8 cellular contexts compared by ENCODE assay signal in genomic region chr15:43872416-43873020, GRCh38. TPM values are rescaled to one million over a fixed set of nuclear protein-coding genes. Genes with fewer than 3 reads are reported as not detected.
DNase-seq lines count a peak whose midpoint lies in the region; ATAC-seq lines count a peak whose summit lies in the region.

No MANE protein-coding gene starts in this region.

- DNase-seq in activated CD4-positive, alpha-beta T cell treated with anti-CD3 and anti-CD28 coated beads, Interleukin-2, amount 10 ng/mL, durations not matched to agents 7 days and 5 days = peak; percentile 41
- DNase-seq in activated CD4-positive, alpha-beta T cell treated with anti-CD3 and anti-CD28 coated beads, Interleukin-2, amount 50 U/mL, for 1 hour = no peak
- DNase-seq in Kasumi-1 (lab: John Stamatoyannopoulos, UW) (peak; percentile 38 to 68), UCSD-AML1 (lab: John Stamatoyannopoulos, UW; ENCODE audit: unreplicated experiment) (peak; percentile 23), globus pallidus (ENCODE audit: low spot score) (peak; percentile 86), trophoblast cell (peak; percentile 42 to 71)

- peaks cover 1% of the 10 kb centered on the region for H3K4me1 Mint-ChIP-seq in activated CD4-positive, alpha-beta T cell treated with anti-CD3 and anti-CD28 coated beads, Interleukin-2, amount 10 ng/mL, durations not matched to agents 7 days and 5 days

- no peak overlapping the region for H3K4me3 ChIP-seq in trophoblast cell (ENCODE audit: low read depth, low read length)

- H3K4me3 Mint-ChIP-seq in activated CD4-positive, alpha-beta T cell treated with anti-CD3 and anti-CD28 coated beads, Interleukin-2, amount 10 ng/mL, durations not matched to agents 7 days and 5 days = no peak overlapping the region

- no peak overlapping the region for H3K4ac ChIP-seq in trophoblast cell (ENCODE audit: low read depth, low read length)

- no peak overlapping the region for H2BK5ac ChIP-seq in trophoblast cell (ENCODE audit: low read depth, low read length, poor library complexity)

- no peak overlapping the region for H4K91ac ChIP-seq in trophoblast cell (ENCODE audit: low read depth, low read length)

- no peak overlapping the region for H2BK120ac ChIP-seq in trophoblast cell (ENCODE audit: insufficient read depth, low read length, poor library complexity)

- no peaks in the 10 kb centered on the region for H3K27me3 ChIP-seq in trophoblast cell (ENCODE audit: insufficient read depth, low read length)

- H3K4me2 ChIP-seq in trophoblast cell (ENCODE audit: low read length) = no peak overlapping the region

- H3K18ac ChIP-seq in trophoblast cell (ENCODE audit: low read length) = no peak overlapping the region

- CTCF ChIA-PET in activated CD4-positive, alpha-beta T cell treated with anti-CD3 and anti-CD28 coated beads, Interleukin-2, amount 10 ng/mL, durations not matched to agents 7 days and 5 days (lab: Charles Lee) = no interaction called here

- no peaks in the 10 kb centered on the region for H3K9me3 ChIP-seq in trophoblast cell (ENCODE audit: insufficient read depth, low read depth, low read length)

- H2AFZ ChIP-seq in trophoblast cell (ENCODE audit: insufficient read depth, low read length, poor library complexity) = no peak overlapping the region

- H3K27ac ChIP-seq in trophoblast cell (ENCODE audit: low read depth, low read length) = no peak overlapping the region

- H2AK5ac ChIP-seq in trophoblast cell (ENCODE audit: low read length) = no peak overlapping the region

- H3K9ac ChIP-seq in trophoblast cell (ENCODE audit: low read length) = no peak overlapping the region

- no peak overlapping the region for H3K14ac ChIP-seq in trophoblast cell (ENCODE audit: low read length)

- H3K27me3 Mint-ChIP-seq in activated CD4-positive, alpha-beta T cell treated with anti-CD3 and anti-CD28 coated beads, Interleukin-2, amount 10 ng/mL, durations not matched to agents 7 days and 5 days = no peaks in the 10 kb centered on the region

- H3K27ac Mint-ChIP-seq in activated CD4-positive, alpha-beta T cell treated with anti-CD3 and anti-CD28 coated beads, Interleukin-2, amount 10 ng/mL, durations not matched to agents 7 days and 5 days = no peak overlapping the region

- H3K36me3 ChIP-seq in trophoblast cell (ENCODE audit: control insufficient read depth in 1 of 2, insufficient read depth in 2 of 2, low read length in 2 of 2) = peaks cover 6% of the 10 kb centered on the region in 2 experiments

- POLR2A ChIA-PET in activated CD4-positive, alpha-beta T cell treated with anti-CD3 and anti-CD28 coated beads, Interleukin-2, amount 10 ng/mL, durations not matched to agents 7 days and 5 days (lab: Charles Lee) = no interaction called here

- H4K8ac ChIP-seq in trophoblast cell (ENCODE audit: low read depth, low read length) = no peak overlapping the region

- no peaks in the 10 kb centered on the region for H3K9me3 Mint-ChIP-seq in activated CD4-positive, alpha-beta T cell treated with anti-CD3 and anti-CD28 coated beads, Interleukin-2, amount 10 ng/mL, durations not matched to agents 7 days and 5 days

- peaks cover 42% of the 10 kb centered on the region for H3K36me3 Mint-ChIP-seq in activated CD4-positive, alpha-beta T cell treated with anti-CD3 and anti-CD28 coated beads, Interleukin-2, amount 10 ng/mL, durations not matched to agents 7 days and 5 days (ENCODE audit: low read depth)

- no peak overlapping the region for H2BK12ac ChIP-seq in trophoblast cell (ENCODE audit: low read length)

- no peaks in the 10 kb centered on the region for H3K79me1 ChIP-seq in trophoblast cell (ENCODE audit: low read length)

- no peaks in the 10 kb centered on the region for H3K4me1 ChIP-seq in trophoblast cell (ENCODE audit: control insufficient read depth in 1 of 2, insufficient read depth in 2 of 2, low read length in 2 of 2)

- no peak for ATAC-seq in HG02938 (IDR thresholded peaks at IDR 0.05; ENCODE audit: unreplicated experiment)
- no peak for ATAC-seq in GM21576 (IDR thresholded peaks at IDR 0.05; ENCODE audit: unreplicated experiment)

- no CpG with 5 or more reads among the region's 6 CpGs for WGBS in trophoblast cell (ENCODE audit: extremely low coverage, insufficient coverage, insufficient read length)

- H3K79me2 ChIP-seq in trophoblast cell (ENCODE audit: control insufficient read depth, insufficient read depth, low read length, poor library complexity) = no peaks in the 10 kb centered on the region

- no peak overlapping the region for H3K23ac ChIP-seq in trophoblast cell (ENCODE audit: low read length)

- no peak overlapping the region for H4K12ac ChIP-seq in trophoblast cell (ENCODE audit: low read depth, low read length)

RNA-seq across cellular contexts. Expression of gene WDR76, which starts 45.7 kb away (rescaled TPM):
- total RNA-seq in activated CD4-positive, alpha-beta T cell treated with anti-CD3 and anti-CD28 coated beads, Interleukin-2, amount 10 ng/mL, durations not matched to agents 7 days and 5 days = 10 to 100 TPM; 76.8 to 89.2 TPM
- polyA plus RNA-seq in trophoblast cell (2013) = 13.7 and 16.7 TPM in 2 replicates

RNA-seq across cellular contexts. Expression of gene MFAP1, which starts 48.0 kb away (rescaled TPM):
- 10 to 100 TPM; 38.8 to 42.2 TPM for total RNA-seq in activated CD4-positive, alpha-beta T cell treated with anti-CD3 and anti-CD28 coated beads, Interleukin-2, amount 10 ng/mL, durations not matched to agents 7 days and 5 days
- polyA plus RNA-seq in trophoblast cell (2013) = 37.8 and 39.4 TPM in 2 replicates
